ENCODE assay signal across 8 cellular contexts in the genomic region with DNA sequence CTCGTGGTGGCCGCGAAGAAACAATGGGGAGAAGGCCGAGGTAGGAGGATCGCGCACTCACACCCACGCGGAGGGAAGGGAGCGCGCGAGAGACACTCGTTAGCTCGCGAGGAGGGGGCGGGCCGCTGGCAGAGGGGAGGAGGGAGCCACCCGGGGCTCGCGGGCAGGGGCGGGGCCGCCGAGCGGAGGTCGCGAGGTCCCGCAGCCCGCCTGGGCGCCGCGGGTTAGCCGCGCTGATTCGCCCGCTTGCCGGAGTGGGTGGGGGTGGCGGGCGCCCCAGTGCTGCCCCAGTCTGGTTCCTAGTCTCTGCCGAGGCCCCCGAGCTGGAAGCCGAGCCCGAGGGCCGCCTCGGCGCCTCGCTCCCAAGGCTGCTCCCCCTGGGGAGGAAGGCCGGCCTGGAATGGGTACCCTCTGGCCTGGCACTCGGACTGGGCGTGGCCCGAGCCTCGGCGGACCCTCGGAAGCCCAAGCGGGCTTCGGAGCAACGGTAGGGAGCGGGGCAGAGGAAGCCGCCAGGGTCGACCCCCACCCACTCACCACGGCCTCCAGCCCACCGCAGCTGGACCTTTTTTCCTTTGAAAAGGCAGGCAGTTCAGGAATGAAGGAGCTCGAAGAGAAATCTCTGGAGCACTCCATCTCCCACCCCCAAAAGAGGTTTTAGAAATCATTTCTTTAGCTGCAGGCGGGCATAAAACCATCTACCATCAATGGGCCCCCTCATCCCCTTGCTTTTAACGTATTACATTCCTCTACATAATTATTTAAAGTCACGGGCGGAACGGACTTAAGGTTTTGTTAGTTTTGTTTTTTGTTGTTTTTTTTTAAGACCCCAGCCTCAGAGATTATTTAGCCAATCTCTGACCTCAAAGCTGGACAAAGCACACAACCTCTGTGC. TPM values are rescaled to one million over a fixed set of nuclear protein-coding genes. Genes with fewer than 3 reads are reported as not detected.
DNase-seq lines count a peak whose midpoint lies in the region; ATAC-seq and TF ChIP-seq lines count a peak whose summit lies in the region.

No MANE protein-coding gene starts in this region.

- H3K4me1 Mint-ChIP-seq in natural killer cell, result peaks cover 17 to 20% of the 10 kb centered on the region in 2 donors
- H3K4me1 Mint-ChIP-seq in stimulated activated memory B cell treated with anti-CD40 and anti-IgM and Interleukin-4, amounts not matched to agents 10 μg/mL and 1 μg/mL and 100 μg/mL, for 72 hours, result peaks cover 32% of the 10 kb centered on the region

- POLR2A ChIA-PET in Panc1 (lab: Charles Lee), result interaction anchor here (0.6 to 1.0 kb wide), 9 partner anchors 14 to 651 kb away, joined by 3 to 12 read pairs (median 3); no protein-coding TSS in a partner anchor

- peak overlapping the region in 1 of 2 donors; percentile 72 for H3K27ac Mint-ChIP-seq in natural killer cell
- H3K27ac Mint-ChIP-seq in stimulated activated memory B cell treated with anti-CD40 and anti-IgM and Interleukin-4, amounts not matched to agents 10 μg/mL and 1 μg/mL and 100 μg/mL, for 72 hours, result no peak overlapping the region

- H3K9ac ChIP-seq in HUES64 (ENCODE audit: low read depth, low read length), result peak overlapping the region; percentile 90

- CTCF ChIA-PET in Panc1 (lab: Charles Lee), result interaction anchor here (0.6 to 1.1 kb wide), 6 partner anchors 51 to 301 kb away, joined by 3 to 12 read pairs (median 6); no protein-coding TSS in a partner anchor

- H3K4me1 ChIP-seq in HUES64 (ENCODE audit: insufficient read depth, low read length) (peaks cover 35% of the 10 kb centered on the region), Panc1 (ENCODE audit: control insufficient read depth, insufficient read depth, low read length) (peaks cover 26% of the 10 kb centered on the region)

- intact Hi-C loops in Panc1 (cut with micrococcal nuclease; ENCODE audit: unreplicated experiment), result no loop called here
- intact Hi-C loops in natural killer cell (cut with micrococcal nuclease), result loop anchor here (1.0 to 5.0 kb wide), 3 partner anchors 49 to 174 kb away; a partner anchor contains a TSS

- H3K9me3 ChIP-seq in HUES64 (ENCODE audit: insufficient read depth, low read depth, low read length) (no peaks in the 10 kb centered on the region), Panc1 (ENCODE audit: control insufficient read depth, insufficient read depth, low read depth, low read length) (no peaks in the 10 kb centered on the region)

- TF ChIP-seq CTCF in Panc1 (IDR thresholded peaks at IDR 0.05), result no peak
- TF ChIP-seq CTCF in fibroblast of mammary gland (conservative IDR thresholded peaks at IDR 0.05; ENCODE audit: control insufficient read depth, insufficient read depth, low read depth, low read length), result no peak
- no peak for TF ChIP-seq CTCF in natural killer cell (IDR thresholded peaks at IDR 0.05)

- H3K4me3 Mint-ChIP-seq in natural killer cell, result no peak overlapping the region
- no peak overlapping the region for H3K4me3 Mint-ChIP-seq in stimulated activated memory B cell treated with anti-CD40 and anti-IgM and Interleukin-4, amounts not matched to agents 10 μg/mL and 1 μg/mL and 100 μg/mL, for 72 hours

- ATAC-seq in GM21367 (IDR thresholded peaks at IDR 0.05; ENCODE audit: unreplicated experiment) (peak; percentile 50), Panc1 (peak; percentile 92), natural killer cell (peak; percentile 85 to 93 (median 88))
- ATAC-seq in stimulated activated memory B cell treated with anti-CD40 and anti-IgM and Interleukin-4, amounts not matched to agents 10 μg/mL and 1 μg/mL and 100 μg/mL, for 72 hours, result peak; percentile 91

- under 1% methylated on average over 63 of the region's 66 CpGs for WGBS in HUES64

- H3K27ac ChIP-seq in HUES64 (ENCODE audit: low read depth, low read length) (peak overlapping the region; percentile 94), Panc1 (ENCODE audit: low read length) (peak overlapping the region; percentile 93)

- H3K4me3 ChIP-seq in HUES64 (ENCODE audit: low read length) (peak overlapping the region; percentile 98), Panc1 (ENCODE audit: low read depth in 2 of 2, low read length in 2 of 2) (peak overlapping the region; percentile 81 to 96), fibroblast of mammary gland (ENCODE audit: control insufficient read depth, low read depth, low read length) (peak overlapping the region; percentile 85)

- H3K27me3 ChIP-seq in HUES64 (ENCODE audit: insufficient read depth, low read length) (0 out of 2 replicates have a peak, but pooled peaks cover 2% of the 10 kb centered on the region), Panc1 (ENCODE audit: control insufficient read depth, insufficient read depth, low read length) (no peaks in the 10 kb centered on the region)

- peak; percentile 86 for DNase-seq in COR-L47 (lab: John Stamatoyannopoulos, UW)
- no peak for DNase-seq in Panc1 (ENCODE audit: low read depth, low spot score)
- DNase-seq in activated T-helper 1 cell treated with anti-CD3 and anti-CD28 coated beads, Interleukin-2, amount 50 U/mL, for 16 hours (ENCODE audit: low read depth in 1 of 2, low spot score in 1 of 2), result peak; percentile 76 to 83
- DNase-seq in fibroblast of mammary gland (ENCODE audit: low read depth), result peak; percentile 80
- peak; percentile 90 for DNase-seq in natural killer cell

- no TSS peak for BruUV-seq in Panc1 (replicated peaks; lab: Mats Ljungman, UMichigan)

- no peaks in the 10 kb centered on the region for H3K27me3 Mint-ChIP-seq in natural killer cell (ENCODE audit: low read depth in 2 of 2)
- no peaks in the 10 kb centered on the region for H3K27me3 Mint-ChIP-seq in stimulated activated memory B cell treated with anti-CD40 and anti-IgM and Interleukin-4, amounts not matched to agents 10 μg/mL and 1 μg/mL and 100 μg/mL, for 72 hours

- H3K36me3 ChIP-seq in HUES64 (ENCODE audit: insufficient read depth, low read length) (no peaks in the 10 kb centered on the region), Panc1 (ENCODE audit: control insufficient read depth, insufficient read depth, low read length) (peaks cover 2% of the 10 kb centered on the region; the same call in 1 of the 2 replicates)

- in situ Hi-C loops in Panc1 (cut with HindIII; ENCODE audit: low pct_unique_long_range_greater_than_20kb, low sequenced_read_pairs), result no loop called here

- no peaks in the 10 kb centered on the region for H3K36me3 Mint-ChIP-seq in natural killer cell
- H3K36me3 Mint-ChIP-seq in stimulated activated memory B cell treated with anti-CD40 and anti-IgM and Interleukin-4, amounts not matched to agents 10 μg/mL and 1 μg/mL and 100 μg/mL, for 72 hours, result peaks cover 5% of the 10 kb centered on the region

- H3K9me3 Mint-ChIP-seq in natural killer cell, result no peaks in the 10 kb centered on the region
- no peaks in the 10 kb centered on the region for H3K9me3 Mint-ChIP-seq in stimulated activated memory B cell treated with anti-CD40 and anti-IgM and Interleukin-4, amounts not matched to agents 10 μg/mL and 1 μg/mL and 100 μg/mL, for 72 hours

RNA-seq across cellular contexts. Expression of a gene that starts 0.7 kb away (rescaled TPM):
- 35.1 TPM for polyA plus RNA-seq in HUES64 (2013, experiment 1 of 2)
- polyA plus RNA-seq in HUES64 (2013, experiment 2 of 2), result 38.1 TPM
- 67.4 TPM for total RNA-seq in Panc1 (2021; ENCODE audit: unreplicated experiment)
- polyA plus RNA-seq in Panc1 (2012; ENCODE audit: insufficient read length), result 52.8 TPM
- 100 to 1,000 TPM; 124 to 156 (median 125) TPM for total RNA-seq in natural killer cell

RNA-seq across cellular contexts. Expression of a gene that starts 48.6 kb away (rescaled TPM):
- polyA plus RNA-seq in HUES64 (2013, experiment 1 of 2), result 16.4 TPM
- polyA plus RNA-seq in HUES64 (2013, experiment 2 of 2), result 25.6 TPM
- total RNA-seq in Panc1 (2021; ENCODE audit: unreplicated experiment) (11.2 TPM), natural killer cell (10 to 100 TPM in 2 of 3 donors, 1 to 10 TPM in 1; 9.7 to 10.6 (median 10.2) TPM)
- polyA plus RNA-seq in Panc1 (2012; ENCODE audit: insufficient read length), result 22.4 TPM
